Comparison of ENCODE assay signal across 3 cellular contexts in genomic region chr5:72298711-72299110, GRCh38.
TF ChIP-seq lines count a peak whose summit lies in the region.

No MANE protein-coding gene starts in this region.

TF ChIP-seq in SK-N-SH, 30 proteins besides CTCF, POLR2A, EP300 and RAD21:
- TF ChIP-seq PBX3 (IDR thresholded peaks at IDR 0.05) = no peak
- no peak for TF ChIP-seq SMC3 (IDR thresholded peaks at IDR 0.05; ENCODE audit: low read depth, low read length)

TF ChIP-seq in SK-N-SH treated with all-trans-retinoic acid at 6 μM for 48 hours, 23 proteins besides CTCF, POLR2A, EP300 and RAD21:
- TF ChIP-seq RARB (CRISPR knock-in tag; IDR thresholded peaks at IDR 0.05) (no peak), SNAI2 (CRISPR knock-in tag; IDR thresholded peaks at IDR 0.05) (no peak), PPARA (CRISPR knock-in tag; IDR thresholded peaks at IDR 0.05; ENCODE audit: borderline replicate concordance) (no peak), CSDC2 (CRISPR knock-in tag; IDR thresholded peaks at IDR 0.05) (no peak), PATZ1 (CRISPR knock-in tag; IDR thresholded peaks at IDR 0.05; ENCODE audit: borderline replicate concordance) (no peak), ZNF565 (CRISPR knock-in tag; conservative IDR thresholded peaks at IDR 0.05; ENCODE audit: low read depth) (no peak), BACH2 (CRISPR knock-in tag; IDR thresholded peaks at IDR 0.05; ENCODE audit: borderline replicate concordance) (no peak), ZC3H10 (CRISPR knock-in tag; IDR thresholded peaks at IDR 0.05) (no peak), ZNF70 (CRISPR knock-in tag; IDR thresholded peaks at IDR 0.05) (no peak), POU6F1 (CRISPR knock-in tag; IDR thresholded peaks at IDR 0.05; ENCODE audit: borderline replicate concordance, low read depth) (no peak), GLIS3 (CRISPR knock-in tag; IDR thresholded peaks at IDR 0.05) (no peak), ZFP3 (CRISPR knock-in tag; IDR thresholded peaks at IDR 0.05) (no peak), ISL1 (CRISPR knock-in tag; IDR thresholded peaks at IDR 0.05) (no peak), ZNF8 (CRISPR knock-in tag; IDR thresholded peaks at IDR 0.05) (no peak; the same call in 1 of the 2 replicates), ESRRG (CRISPR knock-in tag; IDR thresholded peaks at IDR 0.05) (no peak), ZFP30 (CRISPR knock-in tag; IDR thresholded peaks at IDR 0.05) (no peak), CREB5 (CRISPR knock-in tag; IDR thresholded peaks at IDR 0.05; ENCODE audit: low read depth) (no peak), TCF4 (CRISPR knock-in tag; IDR thresholded peaks at IDR 0.05; ENCODE audit: borderline replicate concordance) (no peak), ARNTL (CRISPR knock-in tag; IDR thresholded peaks at IDR 0.05; ENCODE audit: borderline replicate concordance, low read depth) (no peak), OSR1 (CRISPR knock-in tag; IDR thresholded peaks at IDR 0.05) (no peak)

TF ChIP-seq in GM12878, 131 proteins besides CTCF, POLR2A, EP300 and RAD21:
- no peak for TF ChIP-seq TARDBP (IDR thresholded peaks at IDR 0.05; ENCODE audit: borderline replicate concordance)
